In genomic region chr12:108690799-108691153, GRCh38 we compare ENCODE assay signal across 8 cellular contexts. TPM values are rescaled to one million over a fixed set of nuclear protein-coding genes. Genes with fewer than 3 reads are reported as not detected.
DNase-seq lines count a peak whose midpoint lies in the region; ATAC-seq, FAIRE-seq and TF ChIP-seq lines count a peak whose summit lies in the region.

No MANE protein-coding gene starts in this region.

- no peak for TF ChIP-seq POLR2A in GM12891 (IDR thresholded peaks at IDR 0.05; ENCODE audit: low read depth, low read length)

- no peak for DNase-seq in A673 (ENCODE audit: low spot score)
- no peak for DNase-seq in HFFc6
- no peak for DNase-seq in astrocyte of the spinal cord (ENCODE audit: low read depth, low spot score)
- no peak for DNase-seq in NCI-H774 (lab: John Stamatoyannopoulos, UW)
- DNase-seq in GM20000 (ENCODE audit: low spot score), result no peak
- no peak for DNase-seq in left lobe of liver (ENCODE audit: low spot score)
- DNase-seq in GM12891 (ENCODE audit: insufficient read length, low spot score), result no peak

- in situ Hi-C loops in astrocyte of the spinal cord (cut with HindIII; ENCODE audit: low sequenced_read_pairs), result no loop called here

- H3K4me1 ChIP-seq in A673 (ENCODE audit: insufficient read depth, low read length, poor library complexity, severe bottlenecking), result peaks cover 57% of the 10 kb centered on the region
- peaks cover 11 to 26% of the 10 kb centered on the region in 2 donors for H3K4me1 ChIP-seq in mucosa of rectum (ENCODE audit: control insufficient read depth in 2 of 2, insufficient read depth in 2 of 2, low read length in 2 of 2)

- peaks cover 83% of the 10 kb centered on the region for H3K4me1 Mint-ChIP-seq in HFFc6 (ENCODE audit: low read depth)

- peak overlapping the region; percentile 35 to 63 for H3K9ac ChIP-seq in mucosa of rectum (ENCODE audit: low read depth in 1 of 2, low read length in 2 of 2)

- no peaks in the 10 kb centered on the region for H3K9me3 ChIP-seq in A673 (ENCODE audit: low read depth, low read length, poor library complexity, severe bottlenecking)
- no peaks in the 10 kb centered on the region for H3K9me3 ChIP-seq in mucosa of rectum (ENCODE audit: control insufficient read depth in 2 of 2, low read length in 2 of 2)

- no peak for FAIRE-seq in GM12891 (lab: Jason Lieb, UNC)

- peaks cover 10% of the 10 kb centered on the region for H3K27me3 Mint-ChIP-seq in HFFc6 (ENCODE audit: insufficient read depth)

- CTCF ChIA-PET in A673 (lab: Charles Lee), result no interaction called here

- BruUV-seq in A673 (replicated peaks; lab: Mats Ljungman, UMichigan), result no TSS peak

- TF ChIP-seq CTCF in A673 (conservative IDR thresholded peaks at IDR 0.05; ENCODE audit: low read depth, low read length) (no peak), HFFc6 (IDR thresholded peaks at IDR 0.05) (no peak), astrocyte of the spinal cord (IDR thresholded peaks at IDR 0.05; ENCODE audit: low read depth, low read length) (no peak), GM20000 (IDR thresholded peaks at IDR 0.05; ENCODE audit: extremely low read depth, missing control alignments) (no peak)

- peak overlapping the region; percentile 87 for H3K4me3 Mint-ChIP-seq in HFFc6

- H3K9me3 Mint-ChIP-seq in HFFc6, result peaks cover 3% of the 10 kb centered on the region; the same call in 1 of the 2 replicates

- POLR2A ChIA-PET in A673 (lab: Charles Lee; ENCODE audit: low non-redundant PET), result no interaction called here

- H3K27ac ChIP-seq in A673 (ENCODE audit: low read depth, low read length, poor library complexity, severe bottlenecking) (peak overlapping the region; percentile 96), mucosa of rectum (ENCODE audit: low read depth in 2 of 2, low read length in 2 of 2) (peak overlapping the region; percentile 90 to 91)

- intact Hi-C loops in A673 (cut with micrococcal nuclease; ENCODE audit: unreplicated experiment), result loop anchor here (2.0 kb wide), 1 partner anchor 40 kb away; the partner anchor contains the start of gene CORO1C

- no peaks in the 10 kb centered on the region for H3K27me3 ChIP-seq in A673 (replicated peaks; ENCODE audit: insufficient read depth, low read depth, low read length, poor library complexity)
- no peaks in the 10 kb centered on the region for H3K27me3 ChIP-seq in mucosa of rectum (ENCODE audit: control insufficient read depth in 2 of 2, insufficient read depth in 2 of 2, low read length in 2 of 2)

- no peak overlapping the region for H3K4me3 ChIP-seq in A673 (ENCODE audit: low read depth, low read length, poor library complexity, severe bottlenecking)
- peak overlapping the region; percentile 12 for H3K4me3 ChIP-seq in astrocyte of the spinal cord (ENCODE audit: low read depth, low read length)
- peak overlapping the region in 1 of 2 donors; percentile 58 for H3K4me3 ChIP-seq in mucosa of rectum (ENCODE audit: low read length in 2 of 2)

- no peak for ATAC-seq in left lobe of liver

- H3K36me3 Mint-ChIP-seq in HFFc6 (ENCODE audit: low read depth), result peaks cover 46% of the 10 kb centered on the region

- H3K36me3 ChIP-seq in A673 (ENCODE audit: insufficient read depth, low read length, poor library complexity, severe bottlenecking), result peaks cover 10% of the 10 kb centered on the region
- no peaks in the 10 kb centered on the region for H3K36me3 ChIP-seq in mucosa of rectum (ENCODE audit: control insufficient read depth in 2 of 2, insufficient read depth in 2 of 2, low read length in 2 of 2)

- peak overlapping the region; percentile 99 for H3K27ac Mint-ChIP-seq in HFFc6

TF ChIP-seq in GM12891, 5 proteins besides CTCF, POLR2A, EP300 and RAD21:
- TF ChIP-seq SPI1 (IDR thresholded peaks at IDR 0.05; ENCODE audit: low read depth, low read length) (no peak), POLR2AphosphoS5 (IDR thresholded peaks at IDR 0.05; ENCODE audit: low read depth, low read length) (no peak), POU2F2 (IDR thresholded peaks at IDR 0.05; ENCODE audit: low read depth, low read length) (no peak), TAF1 (IDR thresholded peaks at IDR 0.05; ENCODE audit: low read depth, low read length) (no peak), PAX5 (IDR thresholded peaks at IDR 0.05; ENCODE audit: insufficient read depth, low read length, severe bottlenecking) (no peak)

RNA-seq across cellular contexts. Expression of gene CORO1C, which starts 40.5 kb away (rescaled TPM):
- total RNA-seq in A673 (2021), result 206 and 208 TPM in 2 replicates
- total RNA-seq in HFFc6 (2021; fragmentation: NEBNext Ultra II Directional; extraction: Animal tissue kit (Norgen Biotek cat#: 25700)), result 100 to 1,000 TPM; 541 to 709 (median 649) TPM
- 39.2 TPM for total RNA-seq in left lobe of liver
- polyA plus RNA-seq in GM12891 (2012; ENCODE audit: low read depth, missing spikeins), result 61.9 TPM

RNA-seq across cellular contexts. Expression of gene SELPLG, which starts 57.1 kb away (rescaled TPM):
- total RNA-seq in A673 (2021), result 0.34 and 0.35 TPM in 2 replicates
- 1 to 10 TPM; 6.2 to 8.1 (median 7.1) TPM for total RNA-seq in HFFc6 (2021; fragmentation: NEBNext Ultra II Directional; extraction: Animal tissue kit (Norgen Biotek cat#: 25700))
- 2.4 TPM for total RNA-seq in left lobe of liver
- polyA plus RNA-seq in GM12891 (2012; ENCODE audit: low read depth, missing spikeins), result 13.8 TPM
